Comparison of ENCODE assay signal across 1 cellular context in the genomic region with DNA sequence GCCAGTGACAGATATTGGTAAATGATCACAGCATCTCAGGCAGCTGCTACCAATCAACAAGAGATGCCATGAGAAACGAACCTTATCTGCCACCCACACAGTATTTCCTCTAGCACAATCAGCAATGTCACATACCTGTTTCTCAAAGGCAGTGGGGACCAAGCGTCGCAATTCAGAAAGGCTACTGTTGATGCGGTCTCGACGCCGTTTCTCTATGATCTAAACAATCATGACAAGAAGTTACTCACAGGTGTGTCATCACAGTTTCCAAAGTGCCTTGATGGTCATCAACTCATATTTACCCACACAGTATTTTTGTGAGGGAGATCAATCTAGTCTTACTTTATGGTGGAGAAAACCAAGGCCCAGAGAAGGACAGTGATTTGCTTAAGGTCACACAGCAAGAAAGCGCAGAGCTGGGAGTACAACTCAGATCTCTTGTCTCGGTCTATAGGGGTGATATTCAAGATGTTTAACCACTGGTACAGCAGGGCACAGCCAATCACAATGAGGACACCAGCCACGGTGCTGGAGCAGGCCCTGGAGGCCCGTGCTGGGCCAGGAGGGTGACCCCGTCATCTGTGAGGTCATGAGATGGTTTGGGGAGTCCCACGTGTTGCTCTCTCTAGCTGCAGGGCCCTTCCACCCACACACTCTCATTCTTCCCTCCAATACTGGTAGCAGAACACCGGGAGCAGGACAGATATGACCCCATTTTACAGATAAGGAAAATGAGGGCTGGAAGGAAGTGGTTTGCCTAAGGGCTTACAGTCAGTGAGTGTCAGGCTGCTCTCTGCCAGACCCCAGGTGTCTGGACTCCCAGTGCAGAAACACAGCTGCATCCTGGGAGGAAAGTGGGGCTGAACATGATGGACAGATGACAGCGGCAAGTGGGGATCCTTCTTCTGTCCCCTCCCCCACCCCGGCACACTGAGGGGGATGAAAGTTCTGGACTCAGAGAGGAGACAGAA.
TF ChIP-seq lines count a peak whose summit lies in the region.

No MANE protein-coding gene starts in this region.

TF ChIP-seq in GM12878, 131 proteins besides CTCF, POLR2A, EP300 and RAD21:
- peak; percentile 72 for TF ChIP-seq BCL3 (IDR thresholded peaks at IDR 0.05; ENCODE audit: borderline replicate concordance, insufficient read depth, low read depth, low read length, poor library complexity, severe bottlenecking)
- peak; percentile 29 for TF ChIP-seq PBX3 (IDR thresholded peaks at IDR 0.05; ENCODE audit: insufficient replicate concordance, low read depth, low read length)
- TF ChIP-seq CREM (IDR thresholded peaks at IDR 0.05; ENCODE audit: low read depth) = no peak
- TF ChIP-seq CUX1 (IDR thresholded peaks at IDR 0.05; ENCODE audit: insufficient replicate concordance, low read depth, low read length) = no peak
- no peak for TF ChIP-seq ZBTB11 (CRISPR knock-in tag; IDR thresholded peaks at IDR 0.05)
TF ChIP-seq in GM12878: peak in this region for 2.
